In the genomic region with DNA sequence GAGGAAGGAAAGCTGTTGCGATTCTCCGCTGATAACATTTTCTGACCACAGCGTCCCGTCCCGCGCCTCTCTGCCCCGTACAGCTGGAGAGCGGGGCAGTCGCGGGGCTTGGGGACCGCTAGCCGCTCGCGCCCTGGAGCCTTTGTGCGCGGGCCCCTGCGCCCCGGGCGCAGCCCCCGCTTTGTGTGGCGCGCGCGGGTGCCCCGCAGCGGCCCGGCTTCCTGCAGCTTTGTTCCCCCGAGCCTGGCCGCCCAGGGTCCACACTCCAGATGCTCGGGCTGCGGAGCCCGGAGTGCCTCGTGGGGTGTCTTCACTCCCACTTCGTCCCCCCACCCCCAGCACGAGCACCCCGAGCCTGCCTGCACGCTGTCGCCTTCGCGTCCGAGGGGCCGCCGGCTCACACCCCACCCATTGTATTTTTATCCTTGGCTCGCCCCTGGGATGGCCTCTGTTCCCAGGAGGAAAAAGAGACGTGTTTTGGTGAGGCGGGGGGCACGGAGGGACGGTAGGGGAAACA, we compare ENCODE assay signal across 8 cellular contexts. TPM values are rescaled to one million over a fixed set of nuclear protein-coding genes. Genes with fewer than 3 reads are reported as not detected.
DNase-seq lines count a peak whose midpoint lies in the region; ATAC-seq and TF ChIP-seq lines count a peak whose summit lies in the region.

No MANE protein-coding gene starts in this region.

- peak overlapping the region; percentile 96 for H3K4me3 Mint-ChIP-seq in activated naive CD4-positive, alpha-beta T cell treated with anti-CD3 and anti-CD28 coated beads, Interleukin-2, amount 10 ng/mL, durations not matched to agents 7 days and 5 days

- H3K27ac Mint-ChIP-seq in activated naive CD4-positive, alpha-beta T cell treated with anti-CD3 and anti-CD28 coated beads, Interleukin-2, amount 10 ng/mL, durations not matched to agents 7 days and 5 days, result peak overlapping the region; percentile 95

- H3K36me3 ChIP-seq in spleen, result peaks cover 0 to 13% (median 0%) of the 10 kb centered on the region in 6 donors

- DNase-seq in AG04450 (ENCODE audit: low read depth, low spot score) (no peak), right cardiac atrium (peak in 2 of 3 donors; percentile 19 to 61), spleen (peak; percentile 89), SKM-1 (lab: John Stamatoyannopoulos, UW; ENCODE audit: unreplicated experiment) (no peak), LoVo (ENCODE audit: low spot score) (no peak)
- no peak for DNase-seq in activated naive CD4-positive, alpha-beta T cell treated with anti-CD3 and anti-CD28 coated beads, Interleukin-2, amount 10 ng/mL, durations not matched to agents 7 days and 5 days

- WGBS in right cardiac atrium, result under 1% methylated on average over 48 of the region's 48 CpGs
- WGBS in spleen, 5 donors, result 0 to 1% (median 1%) methylated on average over 29 to 48 of the region's 48 CpGs

- peaks cover 34% of the 10 kb centered on the region for H3K36me3 Mint-ChIP-seq in activated naive CD4-positive, alpha-beta T cell treated with anti-CD3 and anti-CD28 coated beads, Interleukin-2, amount 10 ng/mL, durations not matched to agents 7 days and 5 days

- H3K4me3 ChIP-seq in AG04450 (ENCODE audit: low read depth, low read length), result peak overlapping the region; percentile 89
- peak overlapping the region; percentile 75 for H3K4me3 ChIP-seq in right cardiac atrium (ENCODE audit: low read length)
- peak overlapping the region; percentile 86 to 100 (median 98) for H3K4me3 ChIP-seq in spleen

- no peaks in the 10 kb centered on the region; the same call in 1 of the 2 replicates for H3K9me3 ChIP-seq in AG04450 (ENCODE audit: control insufficient read depth, insufficient read depth, low read length)
- no peaks in the 10 kb centered on the region for H3K9me3 ChIP-seq in right cardiac atrium (ENCODE audit: control insufficient read depth, low read length)
- no peaks in the 10 kb centered on the region for H3K9me3 ChIP-seq in spleen

- TF ChIP-seq POLR2A in spleen (IDR thresholded peaks at IDR 0.05), result no peak

- H3K4me1 Mint-ChIP-seq in activated naive CD4-positive, alpha-beta T cell treated with anti-CD3 and anti-CD28 coated beads, Interleukin-2, amount 10 ng/mL, durations not matched to agents 7 days and 5 days, result peaks cover 51% of the 10 kb centered on the region

- ATAC-seq in GM19328 (IDR thresholded peaks at IDR 0.05; ENCODE audit: unreplicated experiment), result peak; percentile 7
- peak; percentile 7 for ATAC-seq in HG03521 (IDR thresholded peaks at IDR 0.05; ENCODE audit: unreplicated experiment)
- peak; percentile 50 to 68 for ATAC-seq in right cardiac atrium

- H3K27me3 Mint-ChIP-seq in activated naive CD4-positive, alpha-beta T cell treated with anti-CD3 and anti-CD28 coated beads, Interleukin-2, amount 10 ng/mL, durations not matched to agents 7 days and 5 days, result peaks cover 4% of the 10 kb centered on the region

- intact Hi-C loops in right cardiac atrium (cut with DNase I) (loop anchor here (10.0 kb wide), 2 partner anchors 108 to 122 kb away; a partner anchor contains a TSS), spleen (cut with DNase I; ENCODE audit: low total_unique reads) (loop anchor here (10.0 kb wide), 1 partner anchor 108 kb away; no protein-coding TSS in a partner anchor)

- TF ChIP-seq CTCF in AG04450 (IDR thresholded peaks at IDR 0.05; ENCODE audit: low read depth, low read length) (no peak), spleen (IDR thresholded peaks at IDR 0.05 in 8 of 11, conservative IDR thresholded peaks at IDR 0.05 in 3 of 11) (peak in 2 of 11 experiments; percentile 18 to 19)

- H3K27me3 ChIP-seq in AG04450 (ENCODE audit: control insufficient read depth, insufficient read depth, low read length) (no peaks in the 10 kb centered on the region), right cardiac atrium (ENCODE audit: control insufficient read depth, insufficient read depth) (no peaks in the 10 kb centered on the region), spleen (replicated peaks in 1 of 7) (no peaks in the 10 kb centered on the region)

- POLR2A ChIA-PET in AG04450 (lab: Yijun Ruan, JAX), result interaction anchor here (1.3 to 1.9 kb wide), 4 partner anchors 17 to 31 kb away, joined by 6 to 8 read pairs (median 7); no protein-coding TSS in a partner anchor

- no peaks in the 10 kb centered on the region for H3K9me3 Mint-ChIP-seq in activated naive CD4-positive, alpha-beta T cell treated with anti-CD3 and anti-CD28 coated beads, Interleukin-2, amount 10 ng/mL, durations not matched to agents 7 days and 5 days

- peaks cover 4% of the 10 kb centered on the region for H3K4me1 ChIP-seq in right cardiac atrium (ENCODE audit: control insufficient read depth, insufficient read depth, low read length)
- peaks cover 31 to 68% (median 58%) of the 10 kb centered on the region in 6 donors for H3K4me1 ChIP-seq in spleen

- CTCF ChIA-PET in AG04450 (lab: Charles Lee), result interaction anchor here (0.6 to 2.9 kb wide), 6 partner anchors 9 to 121 kb away, joined by 3 to 26 read pairs (median 4); no protein-coding TSS in a partner anchor
- CTCF ChIA-PET in activated naive CD4-positive, alpha-beta T cell treated with anti-CD3 and anti-CD28 coated beads, Interleukin-2, amount 10 ng/mL, durations not matched to agents 7 days and 5 days (lab: Charles Lee), result interaction anchor here (0.9 to 3.8 kb wide), 17 partner anchors 15 to 284 kb away, joined by 3 to 40 read pairs (median 6); no protein-coding TSS in a partner anchor

- H3K27ac ChIP-seq in AG04450 (ENCODE audit: low read depth, low read length), result no peak overlapping the region
- H3K27ac ChIP-seq in right cardiac atrium (ENCODE audit: low read length), result peak overlapping the region; percentile 34
- peak overlapping the region; percentile 94 to 98 (median 96) for H3K27ac ChIP-seq in spleen

RNA-seq across cellular contexts. Expression of a gene that starts 0.5 kb away (rescaled TPM):
- polyA plus RNA-seq in AG04450 (2011; rRNA removed), result 13.2 and 15.5 TPM in 2 replicates
- polyA minus RNA-seq in AG04450 (2011; rRNA and poly(A)+ RNA removed), result 22.9 and 25.9 TPM in 2 replicates
- 10 to 100 TPM in 3 of 4 donors, 1 to 10 TPM in 1; 9.0 to 13.3 (median 11.3) TPM for total RNA-seq in right cardiac atrium
- polyA plus RNA-seq in right cardiac atrium, result 4.6 TPM
- total RNA-seq in spleen, result 100 to 1,000 TPM in 1 of 7 donors, 10 to 100 TPM in 6; 73.5 to 105 (median 83.1) TPM
- 10 to 100 TPM; 20.9 to 23.1 (median 21.5) TPM for polyA plus RNA-seq in spleen

Comparison
In these comparisons a context has a peak if more than half of its experiments do, and no peak if none do; other contexts are left out.
1. DNase-seq: peak in right cardiac atrium (2 of 3) and spleen (single experiment); none in AG04450 (single experiment), activated naive CD4-positive, alpha-beta T cell treated with anti-CD3 and anti-CD28 coated beads, Interleukin-2, amount 10 ng/mL, durations not matched to agents 7 days and 5 days (single experiment), SKM-1 (single experiment) and LoVo (single experiment).
2. ATAC-seq: peak in every context shown above with its lines; median percentile 59 in right cardiac atrium; 7 in GM19328; 7 in HG03521.
3. Peak in every context shown above with its lines, with median percentiles within 50 percentile points of each other: H3K4me3 ChIP-seq.